1 cellular context compared by ENCODE assay signal in genomic region chr9:22107646-22108045, GRCh38.
TF ChIP-seq lines count a peak whose summit lies in the region.

No MANE protein-coding gene starts in this region.

TF ChIP-seq in GM23338, 12 proteins besides CTCF, POLR2A, EP300 and RAD21 (continued from another document):
- TF ChIP-seq REST (IDR thresholded peaks at IDR 0.05; ENCODE audit: unreplicated experiment), result no peak
